In genomic region chr12:95721320-95721719, GRCh38 we compare ENCODE assay signal across 2 cellular contexts.
TF ChIP-seq lines count a peak whose summit lies in the region.

No MANE protein-coding gene starts in this region.

TF ChIP-seq in liver, 16 proteins besides CTCF, POLR2A, EP300 and RAD21 (continued from another document):
- TF ChIP-seq ZBTB33 (IDR thresholded peaks at IDR 0.05) (no peak), JUND (IDR thresholded peaks at IDR 0.05) (no peak), REST (IDR thresholded peaks at IDR 0.05) (no peak), HNF4G (IDR thresholded peaks at IDR 0.05) (no peak), YY1 (IDR thresholded peaks at IDR 0.05) (no peak), SP1 (IDR thresholded peaks at IDR 0.05) (no peak), RXRA (IDR thresholded peaks at IDR 0.05) (no peak), FOXA1 (IDR thresholded peaks at IDR 0.05) (no peak)

TF ChIP-seq in HepG2, 621 proteins besides CTCF, POLR2A, EP300 and RAD21 (continued from another document):
- TF ChIP-seq HES4 (CRISPR knock-in tag; IDR thresholded peaks at IDR 0.05; ENCODE audit: borderline replicate concordance), result no peak
- no peak for TF ChIP-seq DMTF1 (CRISPR knock-in tag; IDR thresholded peaks at IDR 0.05)
- no peak for TF ChIP-seq NR1H2 (CRISPR knock-in tag; IDR thresholded peaks at IDR 0.05; ENCODE audit: borderline replicate concordance, low read depth)
- no peak for TF ChIP-seq ZKSCAN8 (CRISPR knock-in tag; IDR thresholded peaks at IDR 0.05; ENCODE audit: borderline replicate concordance)
- no peak for TF ChIP-seq ZNF280D (CRISPR knock-in tag; IDR thresholded peaks at IDR 0.05)
- no peak for TF ChIP-seq CCAR2 (optimal IDR thresholded peaks at IDR 0.05; ENCODE audit: low read depth, low read length)
- no peak for TF ChIP-seq FOXA1 (IDR thresholded peaks at IDR 0.05)
- no peak for TF ChIP-seq FOXA1 (CRISPR knock-in tag; IDR thresholded peaks at IDR 0.05)
